ENCODE assay signal across 8 cellular contexts in the genomic region with DNA sequence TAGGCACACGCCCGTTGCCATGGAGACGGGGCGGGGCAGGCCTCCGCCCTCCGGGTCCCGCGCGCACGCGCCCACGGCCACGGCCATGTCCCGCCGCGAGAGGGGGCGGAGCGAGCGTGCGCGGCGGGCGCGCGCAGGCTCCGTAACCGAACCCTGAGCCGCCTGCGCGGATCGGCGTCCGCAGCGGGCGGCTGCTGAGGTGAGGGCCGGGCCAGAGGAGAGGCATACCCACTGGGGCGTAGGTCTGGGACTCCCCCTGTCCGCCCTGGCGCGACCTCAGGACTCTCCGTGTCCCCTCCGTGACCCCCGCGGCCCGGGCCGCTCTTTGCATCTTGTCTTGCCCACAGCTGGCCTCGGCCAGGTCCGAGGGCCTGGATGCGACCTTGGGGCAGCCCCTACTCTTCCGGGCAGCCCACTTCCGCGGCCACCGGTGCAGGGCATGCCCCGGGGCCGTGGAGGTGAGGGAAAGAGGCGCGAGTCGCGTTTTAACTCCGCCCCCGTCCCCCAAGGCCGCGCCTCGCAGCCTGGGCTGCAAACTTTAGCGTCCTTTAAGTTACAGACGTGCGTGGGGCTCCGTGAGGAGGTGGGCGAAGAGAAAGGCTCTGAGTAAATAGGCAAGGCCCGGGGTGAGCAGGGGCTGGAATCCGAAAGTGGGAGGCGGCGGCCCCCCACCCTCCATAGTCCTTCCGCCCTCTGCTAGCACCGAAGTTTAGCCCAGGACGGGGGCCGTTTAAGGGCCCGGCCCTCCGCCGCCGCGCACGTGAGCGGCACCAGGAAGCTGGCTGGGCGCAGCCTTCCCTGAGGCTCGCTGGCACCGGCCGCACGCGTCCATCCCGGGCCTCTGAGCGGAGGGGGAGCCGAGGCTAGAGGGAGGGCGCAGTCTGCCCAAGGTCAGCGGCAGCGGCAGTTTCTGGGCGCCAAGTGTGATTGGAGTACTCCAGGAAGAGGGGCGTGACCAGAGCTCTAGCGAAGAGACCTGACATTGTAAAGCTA.
DNase-seq lines count a peak whose midpoint lies in the region; ATAC-seq and TF ChIP-seq lines count a peak whose summit lies in the region.

A gene with protein sequence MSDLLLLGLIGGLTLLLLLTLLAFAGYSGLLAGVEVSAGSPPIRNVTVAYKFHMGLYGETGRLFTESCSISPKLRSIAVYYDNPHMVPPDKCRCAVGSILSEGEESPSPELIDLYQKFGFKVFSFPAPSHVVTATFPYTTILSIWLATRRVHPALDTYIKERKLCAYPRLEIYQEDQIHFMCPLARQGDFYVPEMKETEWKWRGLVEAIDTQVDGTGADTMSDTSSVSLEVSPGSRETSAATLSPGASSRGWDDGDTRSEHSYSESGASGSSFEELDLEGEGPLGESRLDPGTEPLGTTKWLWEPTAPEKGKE (plus strand): TSS at position 163 of the 993 bp plus-strand sequence. CDS start 3,053 bp downstream, outside the sequence.

- no peaks in the 10 kb centered on the region for H3K9me3 Mint-ChIP-seq in nephron progenitor cell
- no peaks in the 10 kb centered on the region for H3K9me3 Mint-ChIP-seq in stimulated activated naive CD8-positive, alpha-beta T cell treated with anti-CD3 and anti-CD28 coated beads, Interleukin-15, amount 100 ng/mL, for 72 hours

- TF ChIP-seq CTCF in nephron progenitor cell (IDR thresholded peaks at IDR 0.05): no peak

- peaks cover 4% of the 10 kb centered on the region for H3K36me3 Mint-ChIP-seq in nephron progenitor cell (ENCODE audit: low read depth)

- peaks cover 18% of the 10 kb centered on the region for H3K27me3 Mint-ChIP-seq in nephron progenitor cell (ENCODE audit: low read depth, poor library complexity)
- no peaks in the 10 kb centered on the region for H3K27me3 Mint-ChIP-seq in stimulated activated naive CD8-positive, alpha-beta T cell treated with anti-CD3 and anti-CD28 coated beads, Interleukin-15, amount 100 ng/mL, for 72 hours

- peak; percentile 94 for TF ChIP-seq POLR2A in Raji (IDR thresholded peaks at IDR 0.05; ENCODE audit: insufficient read depth, low read depth, low read length)

- ATAC-seq in GM21515 (IDR thresholded peaks at IDR 0.05; ENCODE audit: unreplicated experiment): peak; percentile 78
- ATAC-seq in stimulated activated naive CD8-positive, alpha-beta T cell treated with anti-CD3 and anti-CD28 coated beads, Interleukin-15, amount 100 ng/mL, for 72 hours: peak; percentile 83

- peak within 1 kb of the TSS; percentile 48 for H3K27ac Mint-ChIP-seq in nephron progenitor cell
- H3K27ac Mint-ChIP-seq in stimulated activated naive CD8-positive, alpha-beta T cell treated with anti-CD3 and anti-CD28 coated beads, Interleukin-15, amount 100 ng/mL, for 72 hours: peak within 1 kb of the TSS; percentile 82 to 87

- peaks cover 45% of the 10 kb centered on the region for H3K4me1 Mint-ChIP-seq in nephron progenitor cell
- H3K4me1 Mint-ChIP-seq in stimulated activated naive CD8-positive, alpha-beta T cell treated with anti-CD3 and anti-CD28 coated beads, Interleukin-15, amount 100 ng/mL, for 72 hours: peaks cover 75% of the 10 kb centered on the region

- peak; percentile 39 for DNase-seq in DMS53 treated with DMSO at 0.1 percent for 48 hours (lab: John Stamatoyannopoulos, UW; ENCODE audit: unreplicated experiment)
- DNase-seq in HuH-7.5 (ENCODE audit: low spot score): peak; percentile 86
- DNase-seq in activated effector memory CD4-positive, alpha-beta T cell treated with Interleukin-2 at 50 U/mL for 16 hours: peak; percentile 93
- DNase-seq in fibroblast of the conjunctiva (ENCODE audit: low read depth): peak; percentile 65
- peak; percentile 87 for DNase-seq in nephron progenitor cell
- peak; percentile 90 for DNase-seq in stimulated activated naive CD8-positive, alpha-beta T cell treated with anti-CD3 and anti-CD28 coated beads, Interleukin-15, amount 100 ng/mL, for 72 hours

- peak within 1 kb of the TSS; percentile 88 for H3K4me3 Mint-ChIP-seq in nephron progenitor cell
- H3K4me3 Mint-ChIP-seq in stimulated activated naive CD8-positive, alpha-beta T cell treated with anti-CD3 and anti-CD28 coated beads, Interleukin-15, amount 100 ng/mL, for 72 hours: peak within 1 kb of the TSS; percentile 91 to 93

Comparison
In these comparisons a context has a peak if more than half of its experiments do, and no peak if none do; other contexts are left out.
1. Peak in every context shown above with its lines: DNase-seq and ATAC-seq.
2. DNase-seq: peak in every context shown above with its lines; median percentile 93 in activated effector memory CD4-positive, alpha-beta T cell treated with Interleukin-2 at 50 U/mL for 16 hours; 90 in stimulated activated naive CD8-positive, alpha-beta T cell treated with anti-CD3 and anti-CD28 coated beads, Interleukin-15, amount 100 ng/mL, for 72 hours; 87 in nephron progenitor cell; 86 in HuH-7.5; 65 in fibroblast of the conjunctiva; 39 in DMS53 treated with DMSO at 0.1 percent for 48 hours.